1 cellular context compared by ENCODE assay signal in genomic region chr6:110874880-110875547, GRCh38.
TF ChIP-seq lines count a peak whose summit lies in the region.

No MANE protein-coding gene starts in this region.

TF ChIP-seq in HepG2, 621 proteins besides CTCF, POLR2A, EP300 and RAD21 (continued from another document and continues in another):
- TF ChIP-seq ZBTB4 (CRISPR knock-in tag; IDR thresholded peaks at IDR 0.05; ENCODE audit: borderline replicate concordance) = no peak
- TF ChIP-seq DMTF1 (CRISPR knock-in tag; IDR thresholded peaks at IDR 0.05) = no peak
- TF ChIP-seq ZNF121 (CRISPR knock-in tag; IDR thresholded peaks at IDR 0.05) = no peak
- TF ChIP-seq CHCHD3 (CRISPR knock-in tag; IDR thresholded peaks at IDR 0.05) = 0 out of 2 replicates have a peak, but pooled peaks have one; percentile 67
- no peak for TF ChIP-seq ZNF607 (CRISPR knock-in tag; IDR thresholded peaks at IDR 0.05; ENCODE audit: borderline replicate concordance)
- TF ChIP-seq ZNF274 (CRISPR knock-in tag; IDR thresholded peaks at IDR 0.05) = peak; percentile 3; the same call in 1 of the 2 replicates
- TF ChIP-seq ZNF720 (CRISPR knock-in tag; IDR thresholded peaks at IDR 0.05) = no peak
- TF ChIP-seq PTBP1 (IDR thresholded peaks at IDR 0.05; ENCODE audit: low read depth, low read length, poor library complexity, severe bottlenecking) = no peak
- no peak for TF ChIP-seq NFKBIZ (CRISPR knock-in tag; IDR thresholded peaks at IDR 0.05)
- no peak for TF ChIP-seq ZHX2 (IDR thresholded peaks at IDR 0.05; ENCODE audit: low read depth)
- TF ChIP-seq ZHX2 (CRISPR knock-in tag; IDR thresholded peaks at IDR 0.05; ENCODE audit: borderline replicate concordance) = no peak
- TF ChIP-seq CHD4 (IDR thresholded peaks at IDR 0.05; ENCODE audit: borderline replicate concordance, low read length) = no peak
- TF ChIP-seq CBX1 (IDR thresholded peaks at IDR 0.05; ENCODE audit: low read depth) = no peak
- TF ChIP-seq TCF7L2 (IDR thresholded peaks at IDR 0.05; ENCODE audit: low read depth, low read length) = no peak
- no peak; the same call in 1 of the 2 replicates for TF ChIP-seq ZFY (CRISPR knock-in tag; IDR thresholded peaks at IDR 0.05)
- TF ChIP-seq ZNF776 (CRISPR knock-in tag; IDR thresholded peaks at IDR 0.05) = 0 out of 2 replicates have a peak, but pooled peaks have one; percentile 32
- TF ChIP-seq TBX3 (IDR thresholded peaks at IDR 0.05; ENCODE audit: borderline replicate concordance) = no peak
- no peak; a peak in 1 of 4 replicates for TF ChIP-seq HMGXB4 (CRISPR knock-in tag; IDR thresholded peaks at IDR 0.05; ENCODE audit: borderline replicate concordance in 1 of 2, low read depth in 1 of 2)
- TF ChIP-seq AHR (CRISPR knock-in tag; IDR thresholded peaks at IDR 0.05) = no peak
- TF ChIP-seq ZNF331 (CRISPR knock-in tag; IDR thresholded peaks at IDR 0.05) = no peak
- no peak for TF ChIP-seq ZSCAN29 (CRISPR knock-in tag; conservative IDR thresholded peaks at IDR 0.05)
- TF ChIP-seq KDM6A (CRISPR knock-in tag; IDR thresholded peaks at IDR 0.05; ENCODE audit: low read depth) = no peak
- no peak for TF ChIP-seq DNMT3B (CRISPR knock-in tag; conservative IDR thresholded peaks at IDR 0.05)
- TF ChIP-seq ZFP36L1 (CRISPR knock-in tag; IDR thresholded peaks at IDR 0.05) = no peak
- TF ChIP-seq ZNF704 (CRISPR knock-in tag; IDR thresholded peaks at IDR 0.05; ENCODE audit: borderline replicate concordance) = no peak
- TF ChIP-seq AKNA (CRISPR knock-in tag; IDR thresholded peaks at IDR 0.05; ENCODE audit: borderline replicate concordance) = no peak
- no peak for TF ChIP-seq PHB2 (IDR thresholded peaks at IDR 0.05; ENCODE audit: partially characterized antibody)
- TF ChIP-seq TBP (CRISPR knock-in tag; IDR thresholded peaks at IDR 0.05) = no peak
- TF ChIP-seq ARNT2 (CRISPR knock-in tag; IDR thresholded peaks at IDR 0.05; ENCODE audit: low read depth) = peak; percentile 19; the same call in 1 of the 2 replicates
- TF ChIP-seq ZNF615 (CRISPR knock-in tag; IDR thresholded peaks at IDR 0.05; ENCODE audit: borderline replicate concordance) = no peak
- no peak for TF ChIP-seq ZFP62 (CRISPR knock-in tag; IDR thresholded peaks at IDR 0.05)
- TF ChIP-seq ZSCAN25 (CRISPR knock-in tag; IDR thresholded peaks at IDR 0.05) = no peak
- no peak for TF ChIP-seq ZBTB37 (CRISPR knock-in tag; IDR thresholded peaks at IDR 0.05)
- no peak for TF ChIP-seq TOE1 (CRISPR knock-in tag; IDR thresholded peaks at IDR 0.05)
- no peak for TF ChIP-seq GATA4 (IDR thresholded peaks at IDR 0.05; ENCODE audit: borderline replicate concordance, low read depth)
- peak; percentile 4; the same call in 1 of the 2 replicates for TF ChIP-seq TFDP1 (CRISPR knock-in tag; IDR thresholded peaks at IDR 0.05; ENCODE audit: borderline replicate concordance)
- TF ChIP-seq CENPT (CRISPR knock-in tag; IDR thresholded peaks at IDR 0.05; ENCODE audit: low read depth) = no peak
- no peak for TF ChIP-seq ZNF34 (CRISPR knock-in tag; IDR thresholded peaks at IDR 0.05; ENCODE audit: borderline replicate concordance)
